ENCODE assay signal across 23 cellular contexts in the genomic region with DNA sequence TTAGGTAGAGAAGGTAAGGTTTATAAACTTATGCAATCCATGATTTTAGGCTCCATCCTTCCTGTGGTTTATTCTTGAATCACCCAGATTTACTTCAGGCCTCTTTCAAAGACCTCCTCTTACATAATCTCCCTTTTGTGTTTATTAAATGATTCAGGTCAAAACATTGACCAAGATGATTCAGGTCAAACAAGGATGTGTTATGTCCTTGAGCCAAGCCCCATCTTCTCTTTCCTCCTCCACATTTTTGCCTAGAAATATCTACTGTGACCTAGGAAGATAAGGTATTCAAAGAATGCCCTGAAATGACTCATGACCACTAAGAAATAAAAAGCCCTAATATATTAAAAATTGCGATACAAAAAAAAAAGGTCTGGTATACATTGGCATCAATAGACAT. TPM values are rescaled to one million over a fixed set of nuclear protein-coding genes. Genes with fewer than 3 reads are reported as not detected.
A peak's percentile ranks its signal among the peaks of the same experiment; 100 is the strongest.
DNase-seq lines count a peak whose midpoint lies in the region; ATAC-seq and TF ChIP-seq lines count a peak whose summit lies in the region.
"Had no signal": no experiment of that assay in that cellular context is flagged by ENCODE, and none has a peak within 500 bp of the region (broad histone marks: within the 10 kb centered on the region; RNA-seq: fewer than 3 reads in every experiment).

No MANE protein-coding gene starts in this region.

- no peaks in the 10 kb centered on the region for H3K4me1 ChIP-seq in breast epithelium
- H3K4me1 ChIP-seq in SK-N-SH (ENCODE audit: control insufficient read depth in 1 of 2, insufficient read depth in 2 of 2, low read depth in 1 of 2, low read length in 1 of 2): no peaks in the 10 kb centered on the region
- no peaks in the 10 kb centered on the region for H3K4me1 ChIP-seq in smooth muscle cell (ENCODE audit: low read depth)

- CTCF ChIA-PET in MCF 10A (lab: Yijun Ruan, JAX) (no interaction called here), SK-N-SH (lab: Yijun Ruan, JAX) (no interaction called here)

- H3K4me2 ChIP-seq in SK-N-SH (no peak overlapping the region), smooth muscle cell (peak overlapping the region; percentile 3)

- H4K20me1 ChIP-seq in SK-N-SH (ENCODE audit: insufficient read depth): no peaks in the 10 kb centered on the region
- no peaks in the 10 kb centered on the region for H4K20me1 ChIP-seq in smooth muscle cell (ENCODE audit: low read depth)

- H3K9ac ChIP-seq in SK-N-SH (no peak overlapping the region), smooth muscle cell (ENCODE audit: low read depth) (no peak overlapping the region)

- DNase-seq in MCF 10A (ENCODE audit: unreplicated experiment): peak; percentile 82
- DNase-seq in breast epithelium (ENCODE audit: low spot score in 2 of 2): no peak
- no peak for DNase-seq in SK-N-SH
- peak; percentile 56 for DNase-seq in fibroblast of mammary gland (ENCODE audit: low read depth)
- DNase-seq in smooth muscle cell (lab: John Stamatoyannopoulos, UW; ENCODE audit: unreplicated experiment): no peak
- DNase-seq in DMS 273 (lab: John Stamatoyannopoulos, UW; ENCODE audit: unreplicated experiment): no peak
- no peak for DNase-seq in pons (ENCODE audit: low spot score)
- DNase-seq: activated CD4-positive, alpha-beta T cell treated with anti-CD3 and anti-CD28 coated beads, Interleukin-2, amount 50 U/mL, for 1 hour; activated naive CD4-positive, alpha-beta T cell treated with anti-CD3 and anti-CD28 coated beads, Interleukin-2, amount 50 U/mL, for 16 hours; activated T-cell treated with anti-CD3 and anti-CD28 coated beads for 4 hours; CD4-positive, CD25-positive, alpha-beta regulatory T cell; effector CD4-positive, alpha-beta T cell; Kasumi-1; left ventricle myocardium inferior; naive thymus-derived CD4-positive, alpha-beta T cell; NCI-H187 treated with DMSO at 0.1 percent for 48 hours; NCI-H510A treated with DMSO at 0.1 percent for 48 hours; posterior cingulate gyrus had no signal

- BruUV-seq in MCF 10A (replicated peaks; lab: Mats Ljungman, UMichigan): no TSS peak

- peaks cover 42% of the 10 kb centered on the region for H3K9me3 Mint-ChIP-seq in MCF 10A (ENCODE audit: unreplicated experiment)

- no peak for TF ChIP-seq EP300 in SK-N-SH (IDR thresholded peaks at IDR 0.05; ENCODE audit: borderline replicate concordance in 1 of 2, low read depth in 1 of 2, low read length in 1 of 2)

- intact Hi-C loops in MCF 10A (cut with micrococcal nuclease): no loop called here
- intact Hi-C loops in breast epithelium (cut with DNase I; ENCODE audit: low total_unique reads): no loop called here

- H3K4me3 ChIP-seq in breast epithelium (no peak overlapping the region), SK-N-SH (ENCODE audit: low read depth in 2 of 2, low read length in 1 of 2) (no peak overlapping the region), fibroblast of mammary gland (ENCODE audit: control insufficient read depth, low read depth, low read length) (no peak overlapping the region), smooth muscle cell (no peak overlapping the region)
- H3K4me3 ChIP-seq: cardiac muscle cell, left ventricle myocardium inferior, SK-N-MC had no signal

- no peak for TF ChIP-seq RAD21 in SK-N-SH (IDR thresholded peaks at IDR 0.05; ENCODE audit: low read length)

- no peaks in the 10 kb centered on the region for H3K27me3 Mint-ChIP-seq in MCF 10A (ENCODE audit: insufficient read depth, unreplicated experiment)
- H3K27me3 Mint-ChIP-seq: CD4-positive, CD25-positive, alpha-beta regulatory T cell had no signal

- H3K4me3 Mint-ChIP-seq in MCF 10A (ENCODE audit: unreplicated experiment): no peak overlapping the region
- H3K4me3 Mint-ChIP-seq: CD4-positive, CD25-positive, alpha-beta regulatory T cell; naive thymus-derived CD4-positive, alpha-beta T cell; stimulated activated naive CD8-positive, alpha-beta T cell treated with anti-CD3 and anti-CD28 coated beads, Interleukin-15, Interleukin-2, amounts not matched to agents 100 ng/mL and 50 ng/mL, for 24 hours had no signal

- no peak for ATAC-seq in HG03469 (IDR thresholded peaks at IDR 0.05; ENCODE audit: unreplicated experiment)
- ATAC-seq: naive thymus-derived CD4-positive, alpha-beta T cell had no signal

- peaks cover 9% of the 10 kb centered on the region for H3F3A ChIP-seq in SK-N-SH (replicated peaks; ENCODE audit: insufficient read depth)
- no peaks in the 10 kb centered on the region for H3F3A ChIP-seq in smooth muscle cell (ENCODE audit: low read depth)

- H3K27ac ChIP-seq in breast epithelium: no peak overlapping the region
- peak overlapping the region in 1 of 2 experiments; percentile 81; a peak in 2 of 4 replicates for H3K27ac ChIP-seq in SK-N-SH (ENCODE audit: low read depth in 2 of 2, low read length in 1 of 2)
- H3K27ac ChIP-seq in smooth muscle cell (ENCODE audit: low read depth): no peak overlapping the region
- H3K27ac ChIP-seq: 22Rv1, cardiac muscle cell, left ventricle myocardium inferior, SK-N-MC had no signal

- no peak overlapping the region for H3K27ac Mint-ChIP-seq in MCF 10A (ENCODE audit: low read depth, unreplicated experiment)
- H3K27ac Mint-ChIP-seq: CD4-positive, CD25-positive, alpha-beta regulatory T cell; naive thymus-derived CD4-positive, alpha-beta T cell; stimulated activated naive CD8-positive, alpha-beta T cell treated with anti-CD3 and anti-CD28 coated beads, Interleukin-15, Interleukin-2, amounts not matched to agents 100 ng/mL and 50 ng/mL, for 24 hours had no signal

- TF ChIP-seq CTCF in MCF 10A (IDR thresholded peaks at IDR 0.05; ENCODE audit: unreplicated experiment) (no peak), breast epithelium (IDR thresholded peaks at IDR 0.05) (no peak), SK-N-SH (IDR thresholded peaks at IDR 0.05) (no peak), fibroblast of mammary gland (conservative IDR thresholded peaks at IDR 0.05; ENCODE audit: control insufficient read depth, insufficient read depth, low read depth, low read length) (no peak), smooth muscle cell (IDR thresholded peaks at IDR 0.05; ENCODE audit: borderline replicate concordance, insufficient read depth, poor library complexity, severe bottlenecking) (no peak)

- no peaks in the 10 kb centered on the region for H3K36me3 Mint-ChIP-seq in MCF 10A (ENCODE audit: insufficient read depth, unreplicated experiment)
- H3K36me3 Mint-ChIP-seq: CD4-positive, CD25-positive, alpha-beta regulatory T cell; naive thymus-derived CD4-positive, alpha-beta T cell had no signal

- H3K9me3 ChIP-seq in breast epithelium: no peaks in the 10 kb centered on the region
- H3K9me3 ChIP-seq in SK-N-SH: no peaks in the 10 kb centered on the region
- H3K9me3 ChIP-seq in smooth muscle cell (replicated peaks; ENCODE audit: low read depth): no peaks in the 10 kb centered on the region
- H3K9me3 ChIP-seq: left ventricle myocardium inferior had no signal

- POLR2A ChIA-PET in MCF 10A (lab: Yijun Ruan, JAX) (no interaction called here), SK-N-SH (lab: Yijun Ruan, JAX) (no interaction called here)

- H3K79me2 ChIP-seq in SK-N-SH (ENCODE audit: insufficient read depth): no peaks in the 10 kb centered on the region
- H3K79me2 ChIP-seq in smooth muscle cell (ENCODE audit: low read depth): no peaks in the 10 kb centered on the region

- no peaks in the 10 kb centered on the region for H3K9me2 ChIP-seq in SK-N-SH

- H3K27me3 ChIP-seq in breast epithelium (no peaks in the 10 kb centered on the region), SK-N-SH (ENCODE audit: insufficient read depth) (no peaks in the 10 kb centered on the region), smooth muscle cell (ENCODE audit: low read depth) (no peaks in the 10 kb centered on the region)
- H3K27me3 ChIP-seq: cardiac muscle cell had no signal

- no peaks in the 10 kb centered on the region for H3K4me1 Mint-ChIP-seq in MCF 10A (ENCODE audit: insufficient read depth, unreplicated experiment)
- H3K4me1 Mint-ChIP-seq: CD4-positive, CD25-positive, alpha-beta regulatory T cell had no signal

- WGBS in SK-N-SH (ENCODE audit: low lambda C conversion rate): 35% methylated on average over 1 of the region's 1 CpG
- 88% methylated on average over 1 of the region's 1 CpG for WGBS in smooth muscle cell (ENCODE audit: low lambda C conversion rate)

- no peak overlapping the region for H2AFZ ChIP-seq in SK-N-SH (ENCODE audit: low read depth)
- no peak overlapping the region for H2AFZ ChIP-seq in smooth muscle cell (ENCODE audit: low read depth)

- H3K36me3 ChIP-seq in breast epithelium (no peaks in the 10 kb centered on the region), SK-N-SH (replicated peaks in 1 of 2; ENCODE audit: control insufficient read depth in 1 of 2, insufficient read depth in 2 of 2, low read length in 1 of 2) (no peaks in the 10 kb centered on the region), smooth muscle cell (ENCODE audit: low read depth) (no peaks in the 10 kb centered on the region)
- H3K36me3 ChIP-seq: cardiac muscle cell, left ventricle myocardium inferior had no signal

- TF ChIP-seq POLR2A in breast epithelium (IDR thresholded peaks at IDR 0.05): no peak

TF ChIP-seq in SK-N-SH, 30 proteins besides CTCF, POLR2A, EP300 and RAD21:
- no peak for TF ChIP-seq JUND (IDR thresholded peaks at IDR 0.05)
- TF ChIP-seq FOSL2 (IDR thresholded peaks at IDR 0.05; ENCODE audit: borderline replicate concordance, low read depth): 0 out of 2 replicates have a peak, but pooled peaks have one; percentile 23
- TF ChIP-seq TEAD4 (IDR thresholded peaks at IDR 0.05; ENCODE audit: borderline replicate concordance, insufficient read depth): 0 out of 2 replicates have a peak, but pooled peaks have one; percentile 22
- no peak for TF ChIP-seq NRF1 (IDR thresholded peaks at IDR 0.05; ENCODE audit: low read depth, low read length)

RNA-seq across cellular contexts. Expression of a gene that starts 31.8 kb away (rescaled TPM):
- total RNA-seq in MCF 10A (2022) (not detected in 2 replicates), breast epithelium (10 to 100 TPM; 23.0 to 71.2 (median 31.1) TPM), smooth muscle cell (16.0 and 27.7 TPM in 2 replicates)
- polyA plus RNA-seq in SK-N-SH (2012; rRNA removed) (0.85 and 1.2 TPM in 2 replicates), smooth muscle cell (4.2 and 6.9 TPM in 2 replicates)
- polyA plus RNA-seq in SK-N-SH (2012; cell fraction: cytosol; rRNA removed): 1.2 and 1.4 TPM in 2 replicates
- 0.47 and 1.2 TPM in 2 replicates for polyA plus RNA-seq in SK-N-SH (2012; cell fraction: nucleus; rRNA removed)
- polyA plus RNA-seq: cardiac muscle cell had no signal

Comparison
In these comparisons a context has a peak if more than half of its experiments do, and no peak if none do; other contexts are left out.
1. DNase-seq: peak in MCF 10A (single experiment) and fibroblast of mammary gland (single experiment); none in breast epithelium (0 of 2), SK-N-SH (single experiment), smooth muscle cell (single experiment), DMS 273 (single experiment) and pons (single experiment).
2. RNA of a gene that starts 31.8 kb away (total RNA-seq): 23.0 to 71.2 TPM in breast epithelium and 16.0 to 27.7 TPM in smooth muscle cell; not detected in MCF 10A; every median in the first group is over 10 times any median in the second.